ENCODE assay signal across 1 cellular context in genomic region chr6:32968093-32968769, GRCh38.
TF ChIP-seq lines count a peak whose summit lies in the region.

Gene BRD2 (plus strand): TSS chr6:32968594. CDS start chr6:32972899, 4,305 bp downstream.

TF ChIP-seq in HepG2, 621 proteins besides CTCF, POLR2A, EP300 and RAD21 (continued from another document and continues in another):
- TF ChIP-seq, protein P1, sequence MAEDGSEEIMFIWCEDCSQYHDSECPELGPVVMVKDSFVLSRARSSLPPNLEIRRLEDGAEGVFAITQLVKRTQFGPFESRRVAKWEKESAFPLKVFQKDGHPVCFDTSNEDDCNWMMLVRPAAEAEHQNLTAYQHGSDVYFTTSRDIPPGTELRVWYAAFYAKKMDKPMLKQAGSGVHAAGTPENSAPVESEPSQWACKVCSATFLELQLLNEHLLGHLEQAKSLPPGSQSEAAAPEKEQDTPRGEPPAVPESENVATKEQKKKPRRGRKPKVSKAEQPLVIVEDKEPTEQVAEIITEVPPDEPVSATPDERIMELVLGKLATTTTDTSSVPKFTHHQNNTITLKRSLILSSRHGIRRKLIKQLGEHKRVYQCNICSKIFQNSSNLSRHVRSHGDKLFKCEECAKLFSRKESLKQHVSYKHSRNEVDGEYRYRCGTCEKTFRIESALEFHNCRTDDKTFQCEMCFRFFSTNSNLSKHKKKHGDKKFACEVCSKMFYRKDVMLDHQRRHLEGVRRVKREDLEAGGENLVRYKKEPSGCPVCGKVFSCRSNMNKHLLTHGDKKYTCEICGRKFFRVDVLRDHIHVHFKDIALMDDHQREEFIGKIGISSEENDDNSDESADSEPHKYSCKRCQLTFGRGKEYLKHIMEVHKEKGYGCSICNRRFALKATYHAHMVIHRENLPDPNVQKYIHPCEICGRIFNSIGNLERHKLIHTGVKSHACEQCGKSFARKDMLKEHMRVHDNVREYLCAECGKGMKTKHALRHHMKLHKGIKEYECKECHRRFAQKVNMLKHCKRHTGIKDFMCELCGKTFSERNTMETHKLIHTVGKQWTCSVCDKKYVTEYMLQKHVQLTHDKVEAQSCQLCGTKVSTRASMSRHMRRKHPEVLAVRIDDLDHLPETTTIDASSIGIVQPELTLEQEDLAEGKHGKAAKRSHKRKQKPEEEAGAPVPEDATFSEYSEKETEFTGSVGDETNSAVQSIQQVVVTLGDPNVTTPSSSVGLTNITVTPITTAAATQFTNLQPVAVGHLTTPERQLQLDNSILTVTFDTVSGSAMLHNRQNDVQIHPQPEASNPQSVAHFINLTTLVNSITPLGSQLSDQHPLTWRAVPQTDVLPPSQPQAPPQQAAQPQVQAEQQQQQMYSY (CRISPR knock-in tag; IDR thresholded peaks at IDR 0.05): peak; percentile 65; the same call in 1 of the 2 replicates
- 0 out of 2 replicates have a peak, but pooled peaks have one; percentile 89 for TF ChIP-seq ZNF577 (CRISPR knock-in tag; IDR thresholded peaks at IDR 0.05; ENCODE audit: borderline replicate concordance, low read depth)
- peak; percentile 93 for TF ChIP-seq ZNF616 (CRISPR knock-in tag; IDR thresholded peaks at IDR 0.05; ENCODE audit: low read depth)
- peak; percentile 91; the same call in 1 of the 2 replicates for TF ChIP-seq ZSCAN31 (CRISPR knock-in tag; IDR thresholded peaks at IDR 0.05; ENCODE audit: low read depth)
- no peak for TF ChIP-seq CREB3 (CRISPR knock-in tag; IDR thresholded peaks at IDR 0.05)
- TF ChIP-seq ONECUT2 (CRISPR knock-in tag; IDR thresholded peaks at IDR 0.05): peak; percentile 19; the same call in 1 of the 2 replicates
- TF ChIP-seq PRMT3 (CRISPR knock-in tag; IDR thresholded peaks at IDR 0.05; ENCODE audit: borderline replicate concordance, low read depth): no peak
- no peak for TF ChIP-seq MEIS2 (CRISPR knock-in tag; IDR thresholded peaks at IDR 0.05)
- peak; percentile 51; the same call in 1 of the 2 replicates for TF ChIP-seq SKIL (CRISPR knock-in tag; IDR thresholded peaks at IDR 0.05; ENCODE audit: borderline replicate concordance)
- no peak for TF ChIP-seq ZFP36 (IDR thresholded peaks at IDR 0.05; ENCODE audit: borderline replicate concordance, low read depth, low read length, partially characterized antibody)
- no peak for TF ChIP-seq GTF3A (CRISPR knock-in tag; conservative IDR thresholded peaks at IDR 0.05)
- TF ChIP-seq ZNF605 (CRISPR knock-in tag; IDR thresholded peaks at IDR 0.05): peak; percentile 96
- TF ChIP-seq, protein P2, sequence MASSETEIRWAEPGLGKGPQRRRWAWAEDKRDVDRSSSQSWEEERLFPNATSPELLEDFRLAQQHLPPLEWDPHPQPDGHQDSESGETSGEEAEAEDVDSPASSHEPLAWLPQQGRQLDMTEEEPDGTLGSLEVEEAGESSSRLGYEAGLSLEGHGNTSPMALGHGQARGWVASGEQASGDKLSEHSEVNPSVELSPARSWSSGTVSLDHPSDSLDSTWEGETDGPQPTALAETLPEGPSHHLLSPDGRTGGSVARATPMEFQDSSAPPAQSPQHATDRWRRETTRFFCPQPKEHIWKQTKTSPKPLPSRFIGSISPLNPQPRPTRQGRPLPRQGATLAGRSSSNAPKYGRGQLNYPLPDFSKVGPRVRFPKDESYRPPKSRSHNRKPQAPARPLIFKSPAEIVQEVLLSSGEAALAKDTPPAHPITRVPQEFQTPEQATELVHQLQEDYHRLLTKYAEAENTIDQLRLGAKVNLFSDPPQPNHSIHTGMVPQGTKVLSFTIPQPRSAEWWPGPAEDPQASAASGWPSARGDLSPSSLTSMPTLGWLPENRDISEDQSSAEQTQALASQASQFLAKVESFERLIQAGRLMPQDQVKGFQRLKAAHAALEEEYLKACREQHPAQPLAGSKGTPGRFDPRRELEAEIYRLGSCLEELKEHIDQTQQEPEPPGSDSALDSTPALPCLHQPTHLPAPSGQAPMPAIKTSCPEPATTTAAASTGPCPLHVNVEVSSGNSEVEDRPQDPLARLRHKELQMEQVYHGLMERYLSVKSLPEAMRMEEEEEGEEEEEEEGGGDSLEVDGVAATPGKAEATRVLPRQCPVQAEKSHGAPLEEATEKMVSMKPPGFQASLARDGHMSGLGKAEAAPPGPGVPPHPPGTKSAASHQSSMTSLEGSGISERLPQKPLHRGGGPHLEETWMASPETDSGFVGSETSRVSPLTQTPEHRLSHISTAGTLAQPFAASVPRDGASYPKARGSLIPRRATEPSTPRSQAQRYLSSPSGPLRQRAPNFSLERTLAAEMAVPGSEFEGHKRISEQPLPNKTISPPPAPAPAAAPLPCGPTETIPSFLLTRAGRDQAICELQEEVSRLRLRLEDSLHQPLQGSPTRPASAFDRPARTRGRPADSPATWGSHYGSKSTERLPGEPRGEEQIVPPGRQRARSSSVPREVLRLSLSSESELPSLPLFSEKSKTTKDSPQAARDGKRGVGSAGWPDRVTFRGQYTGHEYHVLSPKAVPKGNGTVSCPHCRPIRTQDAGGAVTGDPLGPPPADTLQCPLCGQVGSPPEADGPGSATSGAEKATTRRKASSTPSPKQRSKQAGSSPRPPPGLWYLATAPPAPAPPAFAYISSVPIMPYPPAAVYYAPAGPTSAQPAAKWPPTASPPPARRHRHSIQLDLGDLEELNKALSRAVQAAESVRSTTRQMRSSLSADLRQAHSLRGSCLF (CRISPR knock-in tag; IDR thresholded peaks at IDR 0.05; ENCODE audit: borderline replicate concordance): 0 out of 2 replicates have a peak, but pooled peaks have one; percentile 19
- TF ChIP-seq, protein P3, sequence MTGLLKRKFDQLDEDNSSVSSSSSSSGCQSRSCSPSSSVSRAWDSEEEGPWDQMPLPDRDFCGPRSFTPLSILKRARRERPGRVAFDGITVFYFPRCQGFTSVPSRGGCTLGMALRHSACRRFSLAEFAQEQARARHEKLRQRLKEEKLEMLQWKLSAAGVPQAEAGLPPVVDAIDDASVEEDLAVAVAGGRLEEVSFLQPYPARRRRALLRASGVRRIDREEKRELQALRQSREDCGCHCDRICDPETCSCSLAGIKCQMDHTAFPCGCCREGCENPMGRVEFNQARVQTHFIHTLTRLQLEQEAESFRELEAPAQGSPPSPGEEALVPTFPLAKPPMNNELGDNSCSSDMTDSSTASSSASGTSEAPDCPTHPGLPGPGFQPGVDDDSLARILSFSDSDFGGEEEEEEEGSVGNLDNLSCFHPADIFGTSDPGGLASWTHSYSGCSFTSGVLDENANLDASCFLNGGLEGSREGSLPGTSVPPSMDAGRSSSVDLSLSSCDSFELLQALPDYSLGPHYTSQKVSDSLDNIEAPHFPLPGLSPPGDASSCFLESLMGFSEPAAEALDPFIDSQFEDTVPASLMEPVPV (CRISPR knock-in tag; IDR thresholded peaks at IDR 0.05): peak; percentile 99
- no peak for TF ChIP-seq TCF7 (IDR thresholded peaks at IDR 0.05; ENCODE audit: low read depth)
- TF ChIP-seq PAXIP1 (CRISPR knock-in tag; conservative IDR thresholded peaks at IDR 0.05): peak; percentile 79
- peak; percentile 64 for TF ChIP-seq NFAT5 (CRISPR knock-in tag; IDR thresholded peaks at IDR 0.05)
- peak; percentile 85; the same call in 1 of the 2 replicates for TF ChIP-seq ZNF232 (CRISPR knock-in tag; IDR thresholded peaks at IDR 0.05; ENCODE audit: borderline replicate concordance)
- peak; percentile 89 for TF ChIP-seq KDM2A (CRISPR knock-in tag; IDR thresholded peaks at IDR 0.05; ENCODE audit: borderline replicate concordance, low read depth)
- TF ChIP-seq ISX (CRISPR knock-in tag; conservative IDR thresholded peaks at IDR 0.05): peak; percentile 76; the same call in 1 of the 2 replicates
- TF ChIP-seq ZNF230 (CRISPR knock-in tag; IDR thresholded peaks at IDR 0.05): peak; percentile 88; the same call in 1 of the 2 replicates
- TF ChIP-seq ARNT2 (CRISPR knock-in tag; IDR thresholded peaks at IDR 0.05; ENCODE audit: low read depth): peak; percentile 99
- TF ChIP-seq HMG20B (CRISPR knock-in tag; conservative IDR thresholded peaks at IDR 0.05): no peak; the same call in 1 of the 2 replicates
- peak; percentile 85; the same call in 1 of the 2 replicates for TF ChIP-seq ZNF138 (CRISPR knock-in tag; IDR thresholded peaks at IDR 0.05; ENCODE audit: low read depth)
- peak; percentile 89; the same call in 1 of the 2 replicates for TF ChIP-seq POLR2AphosphoS2 (IDR thresholded peaks at IDR 0.05; ENCODE audit: low read depth, low read length)
- TF ChIP-seq ZSCAN29 (CRISPR knock-in tag; conservative IDR thresholded peaks at IDR 0.05): peak; percentile 80; the same call in 1 of the 2 replicates
- 0 out of 2 replicates have a peak, but pooled peaks have one; percentile 23 for TF ChIP-seq SOX13 (IDR thresholded peaks at IDR 0.05)
- TF ChIP-seq SOX13 (CRISPR knock-in tag; conservative IDR thresholded peaks at IDR 0.05 in 1 of 2, IDR thresholded peaks at IDR 0.05 in 1 of 2): peak in 1 of 2 experiments; percentile 61; a peak in 1 of 4 replicates
- TF ChIP-seq AKAP8 (CRISPR knock-in tag; IDR thresholded peaks at IDR 0.05): peak; percentile 95
- TF ChIP-seq KAT7 (CRISPR knock-in tag; IDR thresholded peaks at IDR 0.05; ENCODE audit: borderline replicate concordance): 0 out of 2 replicates have a peak, but pooled peaks have one; percentile 28
- TF ChIP-seq ZNF205 (CRISPR knock-in tag; IDR thresholded peaks at IDR 0.05): peak; percentile 72; the same call in 1 of the 2 replicates
- TF ChIP-seq TBP (CRISPR knock-in tag; IDR thresholded peaks at IDR 0.05): no peak
- TF ChIP-seq ZNF788 (CRISPR knock-in tag; IDR thresholded peaks at IDR 0.05; ENCODE audit: borderline replicate concordance): peak; percentile 94; the same call in 1 of the 2 replicates
- peak; percentile 89; the same call in 1 of the 2 replicates for TF ChIP-seq SIN3A (IDR thresholded peaks at IDR 0.05; ENCODE audit: borderline replicate concordance, low read depth, low read length)
